ENCODE assay signal across 11 cellular contexts in genomic region chr3:171791695-171792082, GRCh38. TPM values are rescaled to one million over a fixed set of nuclear protein-coding genes. Genes with fewer than 3 reads are reported as not detected.
DNase-seq lines count a peak whose midpoint lies in the region; ATAC-seq, FAIRE-seq and TF ChIP-seq lines count a peak whose summit lies in the region.
"Had no signal": no experiment of that assay in that cellular context is flagged by ENCODE, and none has a peak within 500 bp of the region (broad histone marks: within the 10 kb centered on the region; RNA-seq: fewer than 3 reads in every experiment).

No MANE protein-coding gene starts in this region.

- H3K36me3 Mint-ChIP-seq in type B pancreatic cell: peaks cover 6% of the 10 kb centered on the region
- H3K36me3 Mint-ChIP-seq in activated CD4-positive, alpha-beta memory T cell treated with anti-CD3 and anti-CD28 coated beads for 36 hours: no peaks in the 10 kb centered on the region

- intact Hi-C loops in activated CD4-positive, alpha-beta memory T cell treated with anti-CD3 and anti-CD28 coated beads for 36 hours (cut with micrococcal nuclease): no loop called here

- H3K36me3 ChIP-seq in bronchial epithelial cell (ENCODE audit: control insufficient read depth, insufficient read depth, low read length): no peaks in the 10 kb centered on the region
- H3K36me3 ChIP-seq: ascending aorta had no signal

- peak overlapping the region; percentile 44 for H3K27ac Mint-ChIP-seq in type B pancreatic cell
- no peak overlapping the region for H3K27ac Mint-ChIP-seq in activated CD4-positive, alpha-beta memory T cell treated with anti-CD3 and anti-CD28 coated beads for 36 hours
- H3K27ac Mint-ChIP-seq: mesothelial cell of epicardium had no signal

- no peak overlapping the region for H3K4me3 ChIP-seq in bronchial epithelial cell (ENCODE audit: low read depth, low read length)
- H3K4me3 ChIP-seq: ascending aorta had no signal

- TF ChIP-seq CTCF in bronchial epithelial cell (IDR thresholded peaks at IDR 0.05; ENCODE audit: insufficient read depth, low read length, severe bottlenecking) (no peak), type B pancreatic cell (conservative IDR thresholded peaks at IDR 0.05) (no peak)

- H3K4me3 Mint-ChIP-seq in type B pancreatic cell: no peak overlapping the region
- H3K4me3 Mint-ChIP-seq in activated CD4-positive, alpha-beta memory T cell treated with anti-CD3 and anti-CD28 coated beads for 36 hours: no peak overlapping the region
- H3K4me3 Mint-ChIP-seq: mesothelial cell of epicardium had no signal

- CTCF ChIA-PET in activated CD4-positive, alpha-beta memory T cell treated with anti-CD3 and anti-CD28 coated beads for 36 hours (lab: Charles Lee): interaction anchor here (1.2 kb wide), 1 partner anchor 550 kb away, joined by 3 read pairs; no protein-coding TSS in a partner anchor

- H3K27me3 Mint-ChIP-seq in type B pancreatic cell: no peaks in the 10 kb centered on the region
- H3K27me3 Mint-ChIP-seq in activated CD4-positive, alpha-beta memory T cell treated with anti-CD3 and anti-CD28 coated beads for 36 hours: peaks cover 5% of the 10 kb centered on the region

- peaks cover 11% of the 10 kb centered on the region for H3K9me3 Mint-ChIP-seq in type B pancreatic cell
- H3K9me3 Mint-ChIP-seq in activated CD4-positive, alpha-beta memory T cell treated with anti-CD3 and anti-CD28 coated beads for 36 hours: no peaks in the 10 kb centered on the region

- DNase-seq in NCI-H748 (lab: John Stamatoyannopoulos, UW; ENCODE audit: unreplicated experiment): peak; percentile 4
- DNase-seq in NCI-H748 treated with DMSO at 0.1 percent for 48 hours (lab: John Stamatoyannopoulos, UW): no peak
- peak; percentile 79 for DNase-seq in bronchial epithelial cell (ENCODE audit: low read depth)
- DNase-seq in type B pancreatic cell (ENCODE audit: extremely low spot score, unreplicated experiment): no peak
- DNase-seq in NCI-H510A treated with DMSO at 0.1 percent for 48 hours (lab: John Stamatoyannopoulos, UW): no peak
- DNase-seq in activated CD4-positive, alpha-beta memory T cell treated with anti-CD3 and anti-CD28 coated beads for 36 hours: no peak

- peaks cover 24% of the 10 kb centered on the region for H3K4me1 Mint-ChIP-seq in type B pancreatic cell (ENCODE audit: unreplicated experiment)
- no peaks in the 10 kb centered on the region for H3K4me1 Mint-ChIP-seq in activated CD4-positive, alpha-beta memory T cell treated with anti-CD3 and anti-CD28 coated beads for 36 hours (ENCODE audit: low read depth)

- no peaks in the 10 kb centered on the region for H3K27me3 ChIP-seq in bronchial epithelial cell (ENCODE audit: control insufficient read depth, insufficient read depth, low read length)
- no peaks in the 10 kb centered on the region for H3K27me3 ChIP-seq in layer of hippocampus (ENCODE audit: control insufficient read depth, insufficient read depth, low read length)
- H3K27me3 ChIP-seq: ascending aorta had no signal

- ATAC-seq in HG02642 (IDR thresholded peaks at IDR 0.05; ENCODE audit: poor library complexity, unreplicated experiment): no peak

- POLR2A ChIA-PET in activated CD4-positive, alpha-beta memory T cell treated with anti-CD3 and anti-CD28 coated beads for 36 hours (lab: Charles Lee): no interaction called here

- H3K27ac ChIP-seq in layer of hippocampus (ENCODE audit: low read depth, low read length): peak overlapping the region; percentile 78
- H3K27ac ChIP-seq: 22Rv1, ascending aorta had no signal

- FAIRE-seq in bronchial epithelial cell (lab: Jason Lieb, UNC): no peak

RNA-seq across cellular contexts. Expression of gene PLD1, which starts 18.6 kb away (rescaled TPM):
- total RNA-seq in bronchial epithelial cell (10.5 and 20.0 TPM in 2 replicates), type B pancreatic cell (ENCODE audit: low replicate concordance) (33.3 and 44.6 TPM in 2 replicates)
- 1 to 10 TPM in 1 of 2 experiments, under 1 TPM in 1; 0.99 to 1.4 TPM for total RNA-seq in activated CD4-positive, alpha-beta memory T cell treated with anti-CD3 and anti-CD28 coated beads for 36 hours

RNA-seq across cellular contexts. Expression of gene TMEM212, which starts 51.5 kb away (rescaled TPM):
- not detected in 2 replicates for total RNA-seq in bronchial epithelial cell
- total RNA-seq in type B pancreatic cell (ENCODE audit: low replicate concordance): not detected in 2 replicates
- total RNA-seq in activated CD4-positive, alpha-beta memory T cell treated with anti-CD3 and anti-CD28 coated beads for 36 hours: not detected
- total RNA-seq: ascending aorta, mesothelial cell of epicardium had no signal

Comparison
In these comparisons a context has a peak if more than half of its experiments do, and no peak if none do; other contexts are left out.
1. DNase-seq: peak in NCI-H748 (single experiment) and bronchial epithelial cell (single experiment); none in NCI-H748 treated with DMSO at 0.1 percent for 48 hours (single experiment), type B pancreatic cell (single experiment), NCI-H510A treated with DMSO at 0.1 percent for 48 hours (single experiment) and activated CD4-positive, alpha-beta memory T cell treated with anti-CD3 and anti-CD28 coated beads for 36 hours (single experiment).